ENCODE assay signal across 17 cellular contexts in genomic region chr2:188601391-188601790, GRCh38.
"Had no signal": no experiment of that assay in that cellular context is flagged by ENCODE, and none has a peak within 500 bp of the region (broad histone marks: within the 10 kb centered on the region; RNA-seq: fewer than 3 reads in every experiment).

No MANE protein-coding gene starts in this region.

- H3K4me1 ChIP-seq: testis had no signal

- ATAC-seq: activated CD4-positive, CD25-positive, alpha-beta regulatory T cell treated with anti-CD3 and anti-CD28 coated beads, Interleukin-2, amount 50 U/mL, for 24 hours; activated naive CD8-positive, alpha-beta T cell treated with anti-CD3 and anti-CD28 coated beads, Interleukin-2, amount 50 U/mL, for 24 hours; activated T-helper 17 cell treated with anti-CD3 and anti-CD28 coated beads, Interleukin-2, amount 50 U/mL, for 72 hours; gastroesophageal sphincter; left cardiac atrium; lower lobe of right lung had no signal

- H3K36me3 ChIP-seq: ascending aorta, gastroesophageal sphincter, lower lobe of right lung, pancreas, sigmoid colon, stomach had no signal

- H3K4me1 Mint-ChIP-seq: activated naive CD8-positive, alpha-beta T cell treated with anti-CD3 and anti-CD28 coated beads, Interleukin-2, amount 50 U/mL, for 24 hours; activated T-helper 17 cell treated with anti-CD3 and anti-CD28 coated beads, Interleukin-2, amount 50 U/mL, for 72 hours had no signal

- DNase-seq: activated CD4-positive, alpha-beta T cell treated with anti-CD3 and anti-CD28 coated beads, Interleukin-2, amount 50 U/mL, for 1 hour; activated naive CD4-positive, alpha-beta T cell treated with anti-CD3 and anti-CD28 coated beads for 36 hours; activated naive CD8-positive, alpha-beta T cell treated with anti-CD3 and anti-CD28 coated beads, Interleukin-2, amount 50 U/mL, for 24 hours; dermis blood vessel endothelial cell; left cardiac atrium; lower lobe of right lung; pancreas; sigmoid colon; stimulated activated CD4-positive, alpha-beta T cell treated with anti-CD3 and anti-CD28 coated beads, Interleukin-12 subunit alpha, Interleukin-12 subunit beta, amount 100 ng/mL, for 4 hours; stimulated activated CD4-positive, alpha-beta T cell treated with anti-CD3 and anti-CD28 coated beads, Interleukin-2, amount 100 ng/mL, for 24 hours; stomach; testis had no signal

- H3K27me3 Mint-ChIP-seq: activated naive CD8-positive, alpha-beta T cell treated with anti-CD3 and anti-CD28 coated beads, Interleukin-2, amount 50 U/mL, for 24 hours; activated T-helper 17 cell treated with anti-CD3 and anti-CD28 coated beads, Interleukin-2, amount 50 U/mL, for 72 hours had no signal

- H3K27me3 ChIP-seq: ascending aorta, gastroesophageal sphincter, pancreas, sigmoid colon, stomach, testis had no signal

- H3K4me3 ChIP-seq: ascending aorta, gastroesophageal sphincter, lower lobe of right lung, pancreas, sigmoid colon, stomach, testis had no signal

- H3K9me3 ChIP-seq: ascending aorta, gastroesophageal sphincter, lower lobe of right lung, pancreas, sigmoid colon, testis had no signal

- H3K4me3 Mint-ChIP-seq: activated naive CD4-positive, alpha-beta T cell treated with anti-CD3 and anti-CD28 coated beads for 36 hours; activated naive CD8-positive, alpha-beta T cell treated with anti-CD3 and anti-CD28 coated beads, Interleukin-2, amount 50 U/mL, for 24 hours; activated T-helper 17 cell treated with anti-CD3 and anti-CD28 coated beads, Interleukin-2, amount 50 U/mL, for 72 hours; neural crest cell had no signal

- H3K27ac ChIP-seq: lower lobe of right lung, pancreas, sigmoid colon, stomach, testis had no signal

- H3K27ac Mint-ChIP-seq: activated naive CD4-positive, alpha-beta T cell treated with anti-CD3 and anti-CD28 coated beads for 36 hours; activated naive CD8-positive, alpha-beta T cell treated with anti-CD3 and anti-CD28 coated beads, Interleukin-2, amount 50 U/mL, for 24 hours; activated T-helper 17 cell treated with anti-CD3 and anti-CD28 coated beads, Interleukin-2, amount 50 U/mL, for 72 hours had no signal
